ENCODE assay signal across 8 cellular contexts in genomic region chr20:30499716-30500443, GRCh38.
A peak's percentile ranks its signal among the peaks of the same experiment; 100 is the strongest.
DNase-seq lines count a peak whose midpoint lies in the region; ATAC-seq and TF ChIP-seq lines count a peak whose summit lies in the region.
"Not testable (repeated sequence)": the region's sequence is repeated elsewhere in the genome, so short reads cannot be mapped to it uniquely, and the experiment has no call there.

No MANE protein-coding gene starts in this region.

- H3K79me2 ChIP-seq in GM23248 (ENCODE audit: insufficient read depth) = not testable (repeated sequence)

- H3K27ac ChIP-seq in GM23248; mesodermal cell (ENCODE audit: low read depth, low read length, severe bottlenecking); sigmoid colon: not testable (repeated sequence)
- peak overlapping the region; percentile 79; the same call in 1 of the 2 replicates for H3K27ac ChIP-seq in HUES6 (ENCODE audit: low read depth, low read length)
- peak overlapping the region; percentile 92 for H3K27ac ChIP-seq in iPS-18a (ENCODE audit: low read length)

- WGBS in GM23248 (ENCODE audit: low coverage in 1 of 2, low lambda C conversion rate in 2 of 2, missing lambda C conversion rate in 2 of 2), 2 experiments = 12 to 15% methylated on average over 23 to 25 of the region's 25 CpGs
- WGBS in mesodermal cell (ENCODE audit: insufficient coverage in 2 of 2), 2 experiments = 43 to 46% methylated on average over 5 to 8 of the region's 25 CpGs
- WGBS in sigmoid colon, 2 donors = 17 to 27% methylated on average over 24 to 25 of the region's 25 CpGs

- intact Hi-C loops in sigmoid colon (cut with DNase I) = not testable (repeated sequence)

- peak overlapping the region; percentile 20 for H3K4me2 ChIP-seq in GM23248 (ENCODE audit: unreplicated experiment)

- not testable (repeated sequence) for TF ChIP-seq EP300 in sigmoid colon (IDR thresholded peaks at IDR 0.05)

- peak overlapping the region; percentile 53 for H3K27ac Mint-ChIP-seq in activated naive CD8-positive, alpha-beta T cell treated with anti-CD3 and anti-CD28 coated beads, Interleukin-2, amount 10 ng/mL, durations not matched to agents 7 days and 5 days

- H3K36me3 ChIP-seq in GM23248 (ENCODE audit: low read depth); HUES6 (ENCODE audit: control insufficient read depth, insufficient read depth, low read length); NT2/D1 (ENCODE audit: insufficient read depth, insufficient read length, low read length); iPS-18a (ENCODE audit: control insufficient read depth, low read depth, low read length); mesodermal cell (ENCODE audit: control insufficient read depth, insufficient read depth, low read length); sigmoid colon: not testable (repeated sequence)

- in situ Hi-C loops in GM23248 (cut with MboI) = not testable (repeated sequence)

- H3K4me1 Mint-ChIP-seq in activated naive CD8-positive, alpha-beta T cell treated with anti-CD3 and anti-CD28 coated beads, Interleukin-2, amount 10 ng/mL, durations not matched to agents 7 days and 5 days = not testable (repeated sequence)

- H3F3A ChIP-seq in GM23248 (ENCODE audit: insufficient read depth) = not testable (repeated sequence)

- H3K9me3 ChIP-seq in GM23248 (ENCODE audit: low read depth); NT2/D1 (ENCODE audit: insufficient read depth, low read length); iPS-18a (ENCODE audit: control insufficient read depth, low read depth, low read length); mesodermal cell (ENCODE audit: control insufficient read depth, low read length); sigmoid colon: not testable (repeated sequence)
- H3K9me3 ChIP-seq in HUES6 (ENCODE audit: control insufficient read depth, insufficient read depth, low read depth, low read length) = peaks cover 27% of the 10 kb centered on the region; the same call in 1 of the 2 replicates

- not testable (repeated sequence) for H3K27me3 ChIP-seq in GM23248 (replicated peaks; ENCODE audit: insufficient read depth); HUES6 (ENCODE audit: control insufficient read depth, insufficient read depth, low read length)
- H3K27me3 ChIP-seq in NT2/D1 (ENCODE audit: insufficient read depth, insufficient read length) (peaks cover 15% of the 10 kb centered on the region), iPS-18a (ENCODE audit: control insufficient read depth, insufficient read depth, low read length) (peaks cover 15% of the 10 kb centered on the region), sigmoid colon (peaks cover 0 to 21% (median 0%) of the 10 kb centered on the region in 3 donors)

- not testable (repeated sequence) for H3K27me3 Mint-ChIP-seq in activated naive CD8-positive, alpha-beta T cell treated with anti-CD3 and anti-CD28 coated beads, Interleukin-2, amount 10 ng/mL, durations not matched to agents 7 days and 5 days

- not testable (repeated sequence) for H3K4me3 ChIP-seq in GM23248; fibroblast of the aortic adventitia (ENCODE audit: low read depth, low read length)
- peak overlapping the region; percentile 38 for H3K4me3 ChIP-seq in HUES6 (ENCODE audit: low read depth, low read length)
- H3K4me3 ChIP-seq in NT2/D1 (ENCODE audit: insufficient read length, low read depth) = peak overlapping the region; percentile 21
- H3K4me3 ChIP-seq in iPS-18a (ENCODE audit: low read length) = peak overlapping the region; percentile 54
- H3K4me3 ChIP-seq in mesodermal cell (ENCODE audit: extremely low read depth, insufficient read depth, low read length, poor library complexity, severe bottlenecking) = peak overlapping the region; percentile 5
- H3K4me3 ChIP-seq in sigmoid colon = peak overlapping the region in 1 of 4 donors; percentile 10

- not testable (repeated sequence) for H4K20me1 ChIP-seq in GM23248 (ENCODE audit: insufficient read depth)

- peak; percentile 2 for DNase-seq in GM23248
- not testable (repeated sequence) for DNase-seq in NT2/D1 (ENCODE audit: low read depth, low spot score); activated naive CD8-positive, alpha-beta T cell treated with anti-CD3 and anti-CD28 coated beads, Interleukin-2, amount 10 ng/mL, durations not matched to agents 7 days and 5 days
- peak; percentile 16 for DNase-seq in fibroblast of the aortic adventitia (ENCODE audit: low read depth)
- peak; percentile 28 for DNase-seq in sigmoid colon

- not testable (repeated sequence) for H3K36me3 Mint-ChIP-seq in activated naive CD8-positive, alpha-beta T cell treated with anti-CD3 and anti-CD28 coated beads, Interleukin-2, amount 10 ng/mL, durations not matched to agents 7 days and 5 days

- H3K4me1 ChIP-seq in GM23248 (ENCODE audit: insufficient read depth); NT2/D1 (ENCODE audit: insufficient read depth, insufficient read length); mesodermal cell (ENCODE audit: control insufficient read depth, insufficient read depth, low read length, poor library complexity, severe bottlenecking); sigmoid colon: not testable (repeated sequence)
- H3K4me1 ChIP-seq in HUES6 (ENCODE audit: control insufficient read depth, insufficient read depth, low read length) = peaks cover 14% of the 10 kb centered on the region; the same call in 1 of the 2 replicates
- peaks cover 20% of the 10 kb centered on the region for H3K4me1 ChIP-seq in iPS-18a (ENCODE audit: control insufficient read depth, low read depth, low read length)

- not testable (repeated sequence) for TF ChIP-seq POLR2A in sigmoid colon (IDR thresholded peaks at IDR 0.05)

- H2AFZ ChIP-seq in GM23248 = peak overlapping the region; percentile 53

- H3K9ac ChIP-seq in GM23248; NT2/D1 (ENCODE audit: insufficient read length, low read depth): not testable (repeated sequence)
- H3K9ac ChIP-seq in HUES6 (ENCODE audit: low read length) (peak overlapping the region; percentile 64), iPS-18a (ENCODE audit: low read length) (peak overlapping the region; percentile 71)

- not testable (repeated sequence) for H3K4me3 Mint-ChIP-seq in activated naive CD8-positive, alpha-beta T cell treated with anti-CD3 and anti-CD28 coated beads, Interleukin-2, amount 10 ng/mL, durations not matched to agents 7 days and 5 days

- H3K9me2 ChIP-seq in GM23248 (ENCODE audit: insufficient read depth) = not testable (repeated sequence)

- POLR2A ChIA-PET in activated naive CD8-positive, alpha-beta T cell treated with anti-CD3 and anti-CD28 coated beads, Interleukin-2, amount 10 ng/mL, durations not matched to agents 7 days and 5 days (lab: Charles Lee) = not testable (repeated sequence)

- not testable (repeated sequence) for H3K9me3 Mint-ChIP-seq in activated naive CD8-positive, alpha-beta T cell treated with anti-CD3 and anti-CD28 coated beads, Interleukin-2, amount 10 ng/mL, durations not matched to agents 7 days and 5 days

- not testable (repeated sequence) for ATAC-seq in activated naive CD8-positive, alpha-beta T cell treated with anti-CD3 and anti-CD28 coated beads, Interleukin-2, amount 10 ng/mL, durations not matched to agents 7 days and 5 days (ENCODE audit: low read depth)

- not testable (repeated sequence) for TF ChIP-seq CTCF in fibroblast of the aortic adventitia (IDR thresholded peaks at IDR 0.05; ENCODE audit: insufficient read depth, low read length); sigmoid colon (IDR thresholded peaks at IDR 0.05)
